Comparison of ENCODE assay signal across 19 cellular contexts in genomic region chr12:124478416-124478815, GRCh38.
DNase-seq lines count a peak whose midpoint lies in the region; ATAC-seq and TF ChIP-seq lines count a peak whose summit lies in the region.
"Had no signal": no experiment of that assay in that cellular context is flagged by ENCODE, and none has a peak within 500 bp of the region (broad histone marks: within the 10 kb centered on the region; RNA-seq: fewer than 3 reads in every experiment).

No MANE protein-coding gene starts in this region.

- peak overlapping the region; percentile 8 for H3K27ac Mint-ChIP-seq in activated naive CD8-positive, alpha-beta T cell
- H3K27ac Mint-ChIP-seq in mesothelial cell of epicardium: peak overlapping the region; percentile 44
- no peak overlapping the region for H3K27ac Mint-ChIP-seq in chondrocyte (ENCODE audit: unreplicated experiment)

- H3K9me3 ChIP-seq in BLaER1 (peaks cover 26% of the 10 kb centered on the region), DND-41 (ENCODE audit: insufficient read depth, low read length, severe bottlenecking) (peaks cover 15% of the 10 kb centered on the region), heart left ventricle (no peaks in the 10 kb centered on the region)
- H3K9me3 ChIP-seq: body of pancreas, pancreas, testis had no signal

- DNase-seq in DND-41 (no peak), mesothelial cell of epicardium (ENCODE audit: low spot score in 2 of 2, unreplicated experiment in 2 of 2) (no peak), chondrocyte (ENCODE audit: low spot score) (no peak), heart left ventricle (no peak)
- DNase-seq: activated naive CD4-positive, alpha-beta T cell treated with Interleukin-2 at 50 U/mL for 16 hours; body of pancreas; effector CD4-positive, alpha-beta T cell; KBM-7; NCI-H1092 treated with DMSO at 0.1 percent for 48 hours; NCI-H774; stimulated activated CD4-positive, alpha-beta T cell treated with anti-CD3 and anti-CD28 coated beads, Interleukin-4, amount 100 ng/mL, for 1 hour; SW 1271; testis had no signal

- peaks cover 31% of the 10 kb centered on the region for H3K79me2 ChIP-seq in DND-41 (ENCODE audit: insufficient read depth, low read length)

- H3K4me3 ChIP-seq in BLaER1 (0 out of 2 replicates have a peak overlapping the region, but pooled peaks have one; percentile 4), DND-41 (ENCODE audit: low read depth in 1 of 2, low read length in 2 of 2) (no peak overlapping the region), heart left ventricle (no peak overlapping the region)
- H3K4me3 ChIP-seq: body of pancreas, pancreas, testis had no signal

- H3K36me3 Mint-ChIP-seq in activated naive CD8-positive, alpha-beta T cell: peaks cover 26% of the 10 kb centered on the region
- peaks cover 48% of the 10 kb centered on the region for H3K36me3 Mint-ChIP-seq in mesothelial cell of epicardium
- peaks cover 29% of the 10 kb centered on the region for H3K36me3 Mint-ChIP-seq in chondrocyte (ENCODE audit: low read depth)

- peaks cover 33% of the 10 kb centered on the region for H3K4me1 Mint-ChIP-seq in activated naive CD8-positive, alpha-beta T cell (ENCODE audit: low read depth)
- H3K4me1 Mint-ChIP-seq in mesothelial cell of epicardium: peaks cover 18% of the 10 kb centered on the region
- H3K4me1 Mint-ChIP-seq in chondrocyte (ENCODE audit: low read depth): peaks cover 34% of the 10 kb centered on the region

- peaks cover 91% of the 10 kb centered on the region for H4K20me1 ChIP-seq in BLaER1
- peaks cover 45% of the 10 kb centered on the region for H4K20me1 ChIP-seq in DND-41 (ENCODE audit: insufficient read depth, low read length)

- WGBS in heart left ventricle, 4 donors: 69 to 80% (median 75%) methylated on average over 9 of the region's 9 CpGs

- peaks cover 49% of the 10 kb centered on the region for H3K36me3 ChIP-seq in BLaER1
- H3K36me3 ChIP-seq in DND-41 (ENCODE audit: insufficient read depth, low read length): peaks cover 97% of the 10 kb centered on the region
- peaks cover 0 to 85% (median 47%) of the 10 kb centered on the region in 9 donors for H3K36me3 ChIP-seq in heart left ventricle

- H2AFZ ChIP-seq in DND-41 (ENCODE audit: low read depth, low read length): no peak overlapping the region

- H3K27me3 ChIP-seq in BLaER1 (no peaks in the 10 kb centered on the region), DND-41 (ENCODE audit: insufficient read depth, low read length, poor library complexity) (no peaks in the 10 kb centered on the region), heart left ventricle (no peaks in the 10 kb centered on the region)
- H3K27me3 ChIP-seq: body of pancreas, pancreas, testis had no signal

- no peak for ATAC-seq in DND-41 (ENCODE audit: insufficient read depth, low read depth)
- ATAC-seq in HG02642 (IDR thresholded peaks at IDR 0.05; ENCODE audit: poor library complexity, unreplicated experiment): no peak
- no peak for ATAC-seq in HG03354 (IDR thresholded peaks at IDR 0.05; ENCODE audit: poor library complexity, severe bottlenecking, unreplicated experiment)
- ATAC-seq in heart left ventricle: no peak
- ATAC-seq: body of pancreas, pancreas had no signal

- peaks cover 87% of the 10 kb centered on the region for H3K4me1 ChIP-seq in BLaER1
- H3K4me1 ChIP-seq in DND-41 (ENCODE audit: insufficient read depth, low read length): peaks cover 37% of the 10 kb centered on the region
- peaks cover 5 to 59% (median 26%) of the 10 kb centered on the region in 12 donors for H3K4me1 ChIP-seq in heart left ventricle
- H3K4me1 ChIP-seq: pancreas had no signal

- H3K9ac ChIP-seq in BLaER1 (peak overlapping the region; percentile 36; the same call in 1 of the 2 replicates), DND-41 (ENCODE audit: low read depth, low read length) (no peak overlapping the region)

- TF ChIP-seq CTCF in DND-41 (IDR thresholded peaks at IDR 0.05; ENCODE audit: borderline replicate concordance, extremely low read depth, low read length, poor library complexity, severe bottlenecking): no peak
- TF ChIP-seq CTCF in mesothelial cell of epicardium (IDR thresholded peaks at IDR 0.05; ENCODE audit: unreplicated experiment): no peak
- TF ChIP-seq CTCF in chondrocyte (IDR thresholded peaks at IDR 0.05): no peak
- TF ChIP-seq CTCF in heart left ventricle (IDR thresholded peaks at IDR 0.05): no peak

- H3K27me3 Mint-ChIP-seq in activated naive CD8-positive, alpha-beta T cell: no peaks in the 10 kb centered on the region
- H3K27me3 Mint-ChIP-seq in mesothelial cell of epicardium (ENCODE audit: low read depth): no peaks in the 10 kb centered on the region
- no peaks in the 10 kb centered on the region for H3K27me3 Mint-ChIP-seq in chondrocyte (ENCODE audit: low read depth)

- H3K4me3 Mint-ChIP-seq in activated naive CD8-positive, alpha-beta T cell: no peak overlapping the region
- H3K4me3 Mint-ChIP-seq in mesothelial cell of epicardium (no peak overlapping the region), chondrocyte (ENCODE audit: unreplicated experiment) (no peak overlapping the region)

- TF ChIP-seq POLR2A in heart left ventricle (IDR thresholded peaks at IDR 0.05): no peak

- H3K9me3 Mint-ChIP-seq in activated naive CD8-positive, alpha-beta T cell (ENCODE audit: low read depth): no peaks in the 10 kb centered on the region
- H3K9me3 Mint-ChIP-seq in mesothelial cell of epicardium (peaks cover 9% of the 10 kb centered on the region), chondrocyte (ENCODE audit: low read depth) (no peaks in the 10 kb centered on the region)

- intact Hi-C loops in heart left ventricle (cut with DNase I): loop anchor here in 1 of 10 donors (10.0 kb wide), 1 partner anchor 444 kb away; no protein-coding TSS in a partner anchor

- H3K4me2 ChIP-seq in BLaER1 (peak overlapping the region; percentile 83), DND-41 (ENCODE audit: insufficient read depth, low read length) (no peak overlapping the region)

- H3K27ac ChIP-seq in BLaER1 (peak overlapping the region; percentile 59), DND-41 (ENCODE audit: low read length) (peak overlapping the region; percentile 64), heart left ventricle (peak overlapping the region in 1 of 12 donors; percentile 43)
- H3K27ac ChIP-seq: body of pancreas, pancreas, testis, VCaP had no signal
